ENCODE assay signal across 11 cellular contexts in the genomic region with DNA sequence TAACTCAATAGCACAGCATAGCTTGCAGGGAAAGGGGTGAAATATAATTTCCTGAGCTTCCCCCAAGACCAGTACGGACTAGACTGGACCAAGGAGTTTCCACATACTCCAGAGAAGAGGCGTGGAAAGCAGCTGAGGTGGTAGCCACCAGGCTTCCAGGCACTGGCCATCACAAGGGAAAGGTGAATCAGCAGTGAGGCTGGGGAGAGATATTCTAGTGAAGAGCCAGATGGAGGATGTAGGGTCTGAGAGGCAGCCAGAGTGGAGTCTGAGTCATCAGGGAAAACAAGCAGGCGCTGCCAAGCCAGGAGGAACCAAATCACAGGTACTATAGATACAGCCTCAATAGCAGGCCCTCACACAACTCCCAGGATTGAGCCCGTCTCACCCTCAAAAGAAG. TPM values are rescaled to one million over a fixed set of nuclear protein-coding genes. Genes with fewer than 3 reads are reported as not detected.
A peak's percentile ranks its signal among the peaks of the same experiment; 100 is the strongest.
DNase-seq lines count a peak whose midpoint lies in the region; ATAC-seq and TF ChIP-seq lines count a peak whose summit lies in the region.
"Had no signal": no experiment of that assay in that cellular context is flagged by ENCODE, and none has a peak within 500 bp of the region (broad histone marks: within the 10 kb centered on the region; RNA-seq: fewer than 3 reads in every experiment).

No MANE protein-coding gene starts in this region.

- H3K79me2 ChIP-seq in PC-9 (ENCODE audit: low read depth), result no peaks in the 10 kb centered on the region

- peaks cover 14% of the 10 kb centered on the region; the same call in 1 of the 2 replicates for H3F3A ChIP-seq in PC-9 (ENCODE audit: insufficient read depth, low read depth)

- POLR2A ChIA-PET in PC-9 (lab: Charles Lee; ENCODE audit: unreplicated experiment), result interaction anchor here (0.7 kb wide), 1 partner anchor 39 kb away, joined by 4 read pairs; no protein-coding TSS in a partner anchor

- H3K27me3 Mint-ChIP-seq in activated CD4-positive, alpha-beta T cell treated with anti-CD3 and anti-CD28 coated beads, Interleukin-2, amount 10 ng/mL, durations not matched to agents 24 days and 14 days, result peaks cover 13% of the 10 kb centered on the region
- H3K27me3 Mint-ChIP-seq: IgD-negative memory B cell had no signal

- H2AFZ ChIP-seq in PC-9, result no peak overlapping the region

- no peaks in the 10 kb centered on the region for H3K27me3 ChIP-seq in PC-9 (ENCODE audit: insufficient read depth, low read depth)
- H3K27me3 ChIP-seq: BLaER1, transverse colon had no signal

- H3K27ac ChIP-seq in PC-9, result peak overlapping the region; percentile 26
- H3K27ac ChIP-seq: BLaER1, transverse colon had no signal

- H3K9me3 Mint-ChIP-seq in activated CD4-positive, alpha-beta T cell treated with anti-CD3 and anti-CD28 coated beads, Interleukin-2, amount 10 ng/mL, durations not matched to agents 24 days and 14 days, result no peaks in the 10 kb centered on the region
- H3K9me3 Mint-ChIP-seq in stimulated activated effector memory CD8-positive, alpha-beta T cell treated with anti-CD3 and anti-CD28 coated beads, Interleukin-12 subunit alpha, Interleukin-12 subunit beta, amount 100 ng/mL, for 72 hours, result no peaks in the 10 kb centered on the region

- no TSS peak for BruUV-seq in PC-9 (replicated peaks; lab: Mats Ljungman, UMichigan)

- peak; percentile 26 for ATAC-seq in stimulated activated effector memory CD8-positive, alpha-beta T cell treated with anti-CD3 and anti-CD28 coated beads, Interleukin-12 subunit alpha, Interleukin-12 subunit beta, amount 100 ng/mL, for 72 hours
- ATAC-seq in GM21529 (IDR thresholded peaks at IDR 0.05; ENCODE audit: unreplicated experiment), result no peak

- peak; percentile 53 for DNase-seq in activated CD4-positive, alpha-beta T cell treated with anti-CD3 and anti-CD28 coated beads, Interleukin-2, amount 10 ng/mL, durations not matched to agents 24 days and 14 days
- DNase-seq in activated CD4-positive, alpha-beta T cell treated with anti-CD3 and anti-CD28 coated beads for 48 hours, result no peak
- DNase-seq in PC-9 (peak; percentile 62 to 84), fibroblast of gingiva (ENCODE audit: low read depth) (peak; percentile 13), NCI-H1436 (lab: John Stamatoyannopoulos, UW) (no peak)
- DNase-seq in stimulated activated effector memory CD8-positive, alpha-beta T cell treated with anti-CD3 and anti-CD28 coated beads, Interleukin-12 subunit alpha, Interleukin-12 subunit beta, amount 100 ng/mL, for 72 hours (ENCODE audit: low spot score in 2 of 2), result no peak
- no peak for DNase-seq in activated effector memory CD4-positive, alpha-beta T cell treated with anti-CD3 and anti-CD28 coated beads, Interleukin-2, amount 50 U/mL, for 16 hours
- DNase-seq: transverse colon had no signal

- H3K4me2 ChIP-seq in PC-9, result 0 out of 2 replicates have a peak overlapping the region, but pooled peaks have one; percentile 9

- no peaks in the 10 kb centered on the region for H4K20me1 ChIP-seq in PC-9 (ENCODE audit: insufficient read depth)
- H4K20me1 ChIP-seq: BLaER1 had no signal

- TF ChIP-seq CTCF in PC-9 (conservative IDR thresholded peaks at IDR 0.05), result no peak

- no peak overlapping the region for H3K4me3 ChIP-seq in PC-9
- H3K4me3 ChIP-seq: BLaER1, transverse colon had no signal

- peaks cover 2% of the 10 kb centered on the region; the same call in 1 of the 2 replicates for H3K9me3 ChIP-seq in PC-9 (ENCODE audit: insufficient read depth, low read depth)
- H3K9me3 ChIP-seq: BLaER1, transverse colon had no signal

- no peaks in the 10 kb centered on the region for H3K9me2 ChIP-seq in PC-9 (ENCODE audit: insufficient read depth)

- H3K4me3 Mint-ChIP-seq in activated CD4-positive, alpha-beta T cell treated with anti-CD3 and anti-CD28 coated beads, Interleukin-2, amount 10 ng/mL, durations not matched to agents 24 days and 14 days, result no peak overlapping the region
- H3K4me3 Mint-ChIP-seq in stimulated activated effector memory CD8-positive, alpha-beta T cell treated with anti-CD3 and anti-CD28 coated beads, Interleukin-12 subunit alpha, Interleukin-12 subunit beta, amount 100 ng/mL, for 72 hours, result no peak overlapping the region
- H3K4me3 Mint-ChIP-seq: IgD-negative memory B cell had no signal

- peaks cover 30% of the 10 kb centered on the region for H3K4me1 Mint-ChIP-seq in activated CD4-positive, alpha-beta T cell treated with anti-CD3 and anti-CD28 coated beads, Interleukin-2, amount 10 ng/mL, durations not matched to agents 24 days and 14 days
- peaks cover 40% of the 10 kb centered on the region for H3K4me1 Mint-ChIP-seq in stimulated activated effector memory CD8-positive, alpha-beta T cell treated with anti-CD3 and anti-CD28 coated beads, Interleukin-12 subunit alpha, Interleukin-12 subunit beta, amount 100 ng/mL, for 72 hours

- H3K4me1 ChIP-seq in PC-9 (replicated peaks; ENCODE audit: insufficient read depth), result peaks cover 20% of the 10 kb centered on the region

- no peaks in the 10 kb centered on the region for H3K36me3 ChIP-seq in PC-9 (ENCODE audit: low read depth)
- H3K36me3 ChIP-seq: BLaER1, transverse colon had no signal

- H3K27ac Mint-ChIP-seq in activated CD4-positive, alpha-beta T cell treated with anti-CD3 and anti-CD28 coated beads, Interleukin-2, amount 10 ng/mL, durations not matched to agents 24 days and 14 days, result no peak overlapping the region
- no peak overlapping the region for H3K27ac Mint-ChIP-seq in stimulated activated effector memory CD8-positive, alpha-beta T cell treated with anti-CD3 and anti-CD28 coated beads, Interleukin-12 subunit alpha, Interleukin-12 subunit beta, amount 100 ng/mL, for 72 hours
- H3K27ac Mint-ChIP-seq: IgD-negative memory B cell had no signal

- intact Hi-C loops in activated CD4-positive, alpha-beta T cell treated with anti-CD3 and anti-CD28 coated beads, Interleukin-2, amount 10 ng/mL, durations not matched to agents 24 days and 14 days (cut with micrococcal nuclease), result no loop called here
- intact Hi-C loops in PC-9 (cut with micrococcal nuclease; ENCODE audit: unreplicated experiment), result no loop called here

- no peaks in the 10 kb centered on the region for H3K36me3 Mint-ChIP-seq in activated CD4-positive, alpha-beta T cell treated with anti-CD3 and anti-CD28 coated beads, Interleukin-2, amount 10 ng/mL, durations not matched to agents 24 days and 14 days (ENCODE audit: low read depth)
- peaks cover 4% of the 10 kb centered on the region for H3K36me3 Mint-ChIP-seq in stimulated activated effector memory CD8-positive, alpha-beta T cell treated with anti-CD3 and anti-CD28 coated beads, Interleukin-12 subunit alpha, Interleukin-12 subunit beta, amount 100 ng/mL, for 72 hours

- CTCF ChIA-PET in PC-9 (lab: Charles Lee), result no interaction called here

RNA-seq across cellular contexts. Expression of a gene that starts 9.6 kb away (rescaled TPM):
- total RNA-seq in activated CD4-positive, alpha-beta T cell treated with anti-CD3 and anti-CD28 coated beads, Interleukin-2, amount 10 ng/mL, durations not matched to agents 24 days and 14 days, result 28.0 and 30.2 TPM in 2 replicates
- total RNA-seq in PC-9 (2021), result 17.1 and 18.4 TPM in 2 replicates

Comparison
In these comparisons a context has a peak if more than half of its experiments do, and no peak if none do; other contexts are left out.
1. DNase-seq: peak in activated CD4-positive, alpha-beta T cell treated with anti-CD3 and anti-CD28 coated beads, Interleukin-2, amount 10 ng/mL, durations not matched to agents 24 days and 14 days (single experiment), PC-9 (2 of 2) and fibroblast of gingiva (single experiment); none in activated CD4-positive, alpha-beta T cell treated with anti-CD3 and anti-CD28 coated beads for 48 hours (single experiment), stimulated activated effector memory CD8-positive, alpha-beta T cell treated with anti-CD3 and anti-CD28 coated beads, Interleukin-12 subunit alpha, Interleukin-12 subunit beta, amount 100 ng/mL, for 72 hours (0 of 2), activated effector memory CD4-positive, alpha-beta T cell treated with anti-CD3 and anti-CD28 coated beads, Interleukin-2, amount 50 U/mL, for 16 hours (single experiment) and NCI-H1436 (single experiment).